ENCODE assay signal across 8 cellular contexts in genomic region chr1:215568287-215568692, GRCh38. TPM values are rescaled to one million over a fixed set of nuclear protein-coding genes. Genes with fewer than 3 reads are reported as not detected.
DNase-seq lines count a peak whose midpoint lies in the region; ATAC-seq and TF ChIP-seq lines count a peak whose summit lies in the region.

No MANE protein-coding gene starts in this region.

- peaks cover 27% of the 10 kb centered on the region for H3K27me3 Mint-ChIP-seq in T-helper 17 cell

- ATAC-seq in T-helper 17 cell (no peak), GM19324 (IDR thresholded peaks at IDR 0.05; ENCODE audit: low FRiP score, unreplicated experiment) (no peak), HG03378 (IDR thresholded peaks at IDR 0.05; ENCODE audit: unreplicated experiment) (no peak)

- H3K4me3 Mint-ChIP-seq in T-helper 17 cell: peak overlapping the region; percentile 92

- peak overlapping the region; percentile 72 for H3K27ac Mint-ChIP-seq in T-helper 17 cell

- peak overlapping the region; percentile 96 for H3K4me2 ChIP-seq in GM23248 (ENCODE audit: unreplicated experiment)

- H3K4me1 Mint-ChIP-seq in T-helper 17 cell: peaks cover 14% of the 10 kb centered on the region

- peak; percentile 5 for DNase-seq in CD1c-positive myeloid dendritic cell (ENCODE audit: extremely low spot score)
- peak; percentile 75 for DNase-seq in GM23248
- DNase-seq in T-helper 17 cell: no peak
- no peak for DNase-seq in esophagus muscularis mucosa (ENCODE audit: extremely low spot score)
- DNase-seq in stimulated activated CD4-positive, alpha-beta T cell treated with anti-CD3 and anti-CD28 coated beads, Interleukin-12 subunit alpha, Interleukin-12 subunit beta, amount 100 ng/mL, for 4 hours: no peak

- peaks cover 2% of the 10 kb centered on the region for H3K36me3 Mint-ChIP-seq in T-helper 17 cell (ENCODE audit: low read depth)

- H2AFZ ChIP-seq in GM23248: peak overlapping the region; percentile 97

- H3K27me3 ChIP-seq in GM23248 (replicated peaks; ENCODE audit: insufficient read depth) (no peaks in the 10 kb centered on the region), esophagus muscularis mucosa (no peaks in the 10 kb centered on the region), muscle layer of duodenum (ENCODE audit: low read depth, low read length) (no peaks in the 10 kb centered on the region)

- H3K4me3 ChIP-seq in GM23248 (peak overlapping the region; percentile 93), esophagus muscularis mucosa (peak overlapping the region; percentile 81 to 93 (median 90)), muscle layer of duodenum (ENCODE audit: low read depth in 1 of 2, low read length in 2 of 2) (peak overlapping the region; percentile 91 to 94)

- TF ChIP-seq CTCF in esophagus muscularis mucosa (IDR thresholded peaks at IDR 0.05): no peak

- 1 to 7% methylated on average over 2 to 5 of the region's 5 CpGs for WGBS in GM23248 (ENCODE audit: low coverage in 1 of 2, low lambda C conversion rate in 2 of 2, missing lambda C conversion rate in 2 of 2), 2 experiments
- WGBS in esophagus muscularis mucosa: 1% methylated on average over 5 of the region's 5 CpGs

- in situ Hi-C loops in GM23248 (cut with MboI): no loop called here

- H3F3A ChIP-seq in GM23248 (ENCODE audit: insufficient read depth): peaks cover 40% of the 10 kb centered on the region

- no peaks in the 10 kb centered on the region for H4K20me1 ChIP-seq in GM23248 (ENCODE audit: insufficient read depth)

- H3K79me2 ChIP-seq in GM23248 (ENCODE audit: insufficient read depth): peaks cover 49% of the 10 kb centered on the region

- no peaks in the 10 kb centered on the region for H3K36me3 ChIP-seq in GM23248 (ENCODE audit: low read depth)
- H3K36me3 ChIP-seq in esophagus muscularis mucosa: no peaks in the 10 kb centered on the region
- H3K36me3 ChIP-seq in muscle layer of duodenum (ENCODE audit: control insufficient read depth in 1 of 2, insufficient read depth in 2 of 2, low read length in 2 of 2): peaks cover 0 to 7% of the 10 kb centered on the region in 2 donors

- no peak for TF ChIP-seq POLR2A in esophagus muscularis mucosa (IDR thresholded peaks at IDR 0.05; ENCODE audit: low read depth)

- H3K9me2 ChIP-seq in GM23248 (ENCODE audit: insufficient read depth): no peaks in the 10 kb centered on the region

- intact Hi-C loops in esophagus muscularis mucosa (cut with DNase I): loop anchor here (5.0 kb wide), 1 partner anchor 39 kb away; no protein-coding TSS in a partner anchor

- H3K4me1 ChIP-seq in GM23248 (ENCODE audit: insufficient read depth) (peaks cover 35% of the 10 kb centered on the region), esophagus muscularis mucosa (peaks cover 37 to 52% (median 50%) of the 10 kb centered on the region in 4 donors), muscle layer of duodenum (ENCODE audit: control insufficient read depth in 1 of 2, insufficient read depth in 2 of 2, low read length in 2 of 2) (peaks cover 5 to 25% of the 10 kb centered on the region in 2 donors)

- no peak for TF ChIP-seq EP300 in esophagus muscularis mucosa (IDR thresholded peaks at IDR 0.05)

- H3K9me3 ChIP-seq in GM23248 (ENCODE audit: low read depth): no peaks in the 10 kb centered on the region
- no peaks in the 10 kb centered on the region for H3K9me3 ChIP-seq in T-helper 17 cell (ENCODE audit: control insufficient read depth, low read length, poor library complexity, severe bottlenecking)
- no peaks in the 10 kb centered on the region for H3K9me3 ChIP-seq in esophagus muscularis mucosa
- no peaks in the 10 kb centered on the region for H3K9me3 ChIP-seq in muscle layer of duodenum (ENCODE audit: control insufficient read depth in 1 of 2, low read length in 2 of 2)

- H3K9ac ChIP-seq in GM23248: peak overlapping the region; percentile 86

- peak overlapping the region; percentile 81 for H3K27ac ChIP-seq in GM23248
- H3K27ac ChIP-seq in esophagus muscularis mucosa (replicated peaks in 1 of 4): peak overlapping the region; percentile 93 to 95 (median 94)
- H3K27ac ChIP-seq in muscle layer of duodenum (ENCODE audit: low read length): peak overlapping the region; percentile 98

RNA-seq across cellular contexts. Expression of gene KCTD3, which starts 1.2 kb away (rescaled TPM):
- 25.7 and 32.0 TPM in 2 replicates for total RNA-seq in GM23248 (2014; rRNA removed; shearing (Covaris generic))
- polyA plus RNA-seq in GM23248 (2016; fragmentation: Nextera tagmentation; extraction: Ambion mirVana): 17.5 and 17.7 TPM in 2 replicates
- total RNA-seq in T-helper 17 cell (1 to 10 TPM; 2.1 to 2.5 TPM), esophagus muscularis mucosa (10 to 100 TPM; 61.0 to 80.5 (median 65.2) TPM)

Comparison
In these comparisons a context has a peak if more than half of its experiments do, and no peak if none do; other contexts are left out.
1. DNase-seq: peak in CD1c-positive myeloid dendritic cell (single experiment) and GM23248 (single experiment); none in T-helper 17 cell (0 of 3), esophagus muscularis mucosa (single experiment) and stimulated activated CD4-positive, alpha-beta T cell treated with anti-CD3 and anti-CD28 coated beads, Interleukin-12 subunit alpha, Interleukin-12 subunit beta, amount 100 ng/mL, for 4 hours (single experiment).
2. Peak in every context shown above with its lines, with median percentiles within 50 percentile points of each other: H3K27ac ChIP-seq and H3K4me3 ChIP-seq.